Comparison of ENCODE assay signal across 8 cellular contexts in the genomic region with DNA sequence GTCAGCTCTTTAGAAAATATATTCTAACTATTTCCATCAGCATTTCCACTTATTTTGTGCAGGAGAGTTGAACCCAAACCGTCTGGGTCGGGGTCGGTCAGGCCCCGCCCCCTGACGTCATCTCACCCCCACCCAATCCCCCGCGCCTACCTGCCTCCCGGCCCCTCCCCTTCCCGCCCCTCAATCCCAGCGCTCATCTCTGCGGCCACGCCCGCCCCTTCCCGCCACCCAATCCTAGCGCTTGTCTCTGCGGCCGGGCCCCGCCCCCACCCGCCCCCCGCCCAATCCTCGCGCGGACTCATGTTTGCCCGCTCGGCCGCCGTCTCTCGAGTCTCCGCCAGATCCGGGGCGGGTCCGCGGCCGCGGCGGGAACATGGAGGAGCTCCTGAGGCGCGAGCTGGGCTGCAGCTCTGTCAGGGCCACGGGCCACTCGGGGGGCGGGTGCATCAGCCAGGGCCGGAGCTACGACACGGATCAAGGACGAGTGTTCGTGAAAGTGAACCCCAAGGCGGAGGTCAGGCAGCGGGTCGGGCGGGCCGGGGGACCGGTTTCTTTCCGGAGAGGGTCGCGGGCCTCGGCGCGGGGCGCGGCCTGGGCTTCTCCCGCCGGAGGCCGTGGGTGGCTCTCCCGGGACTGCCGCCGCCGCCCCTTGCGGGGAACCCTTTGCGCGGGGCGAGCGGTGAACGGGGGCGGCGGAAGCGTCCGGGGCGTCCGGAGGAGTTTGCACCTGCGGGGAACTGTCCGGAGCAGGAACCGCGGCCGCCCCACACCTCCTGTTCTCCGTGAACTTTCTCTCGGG. TPM values are rescaled to one million over a fixed set of nuclear protein-coding genes. Genes with fewer than 3 reads are reported as not detected.
A peak's percentile ranks its signal among the peaks of the same experiment; 100 is the strongest.
DNase-seq lines count a peak whose midpoint lies in the region; ATAC-seq and TF ChIP-seq lines count a peak whose summit lies in the region.

A gene with protein sequence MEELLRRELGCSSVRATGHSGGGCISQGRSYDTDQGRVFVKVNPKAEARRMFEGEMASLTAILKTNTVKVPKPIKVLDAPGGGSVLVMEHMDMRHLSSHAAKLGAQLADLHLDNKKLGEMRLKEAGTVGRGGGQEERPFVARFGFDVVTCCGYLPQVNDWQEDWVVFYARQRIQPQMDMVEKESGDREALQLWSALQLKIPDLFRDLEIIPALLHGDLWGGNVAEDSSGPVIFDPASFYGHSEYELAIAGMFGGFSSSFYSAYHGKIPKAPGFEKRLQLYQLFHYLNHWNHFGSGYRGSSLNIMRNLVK (plus strand): TSS at position 324 of the 799 bp plus-strand sequence. CDS start 50 bp downstream, at position 374.

- H3K79me2 ChIP-seq in MM.1S (ENCODE audit: low read length), result peaks cover 28% of the 10 kb centered on the region

- H3K9me2 ChIP-seq in MM.1S (replicated peaks; ENCODE audit: insufficient read depth, low read length), result no peaks in the 10 kb centered on the region

- H3K27ac Mint-ChIP-seq in nephron progenitor cell, result peak within 1 kb of the TSS; percentile 51

- H3K4me3 Mint-ChIP-seq in nephron progenitor cell, result peak within 1 kb of the TSS; percentile 94

- peaks cover 20% of the 10 kb centered on the region for H3K36me3 Mint-ChIP-seq in nephron progenitor cell (ENCODE audit: low read depth)

- peak within 1 kb of the TSS; percentile 48; the same call in 1 of the 2 replicates for H3K27ac ChIP-seq in MM.1S (ENCODE audit: low read length)

- H3K9me3 Mint-ChIP-seq in nephron progenitor cell, result no peaks in the 10 kb centered on the region

- peak; percentile 92 for ATAC-seq in stimulated activated naive CD8-positive, alpha-beta T cell treated with anti-CD3 and anti-CD28 coated beads, Interleukin-15, Interleukin-2, amounts not matched to agents 100 U/mL and 50 U/mL, for 24 hours

- no peaks in the 10 kb centered on the region for H3K27me3 ChIP-seq in MM.1S (replicated peaks; ENCODE audit: insufficient read depth, low read length)

- peaks cover 4% of the 10 kb centered on the region for H3K36me3 ChIP-seq in MM.1S (replicated peaks; ENCODE audit: insufficient read depth, low read length)

- H4K20me1 ChIP-seq in MM.1S (ENCODE audit: insufficient read depth, low read length), result no peaks in the 10 kb centered on the region

- DNase-seq in DMS53 (lab: John Stamatoyannopoulos, UW), result peak; percentile 99
- peak; percentile 57 for DNase-seq in GOT3 (lab: John Stamatoyannopoulos, UW)
- DNase-seq in MM.1S, result peak; percentile 96
- peak; percentile 25 for DNase-seq in SIG-M5 (lab: John Stamatoyannopoulos, UW)
- peak; percentile 97 for DNase-seq in activated effector memory CD4-positive, alpha-beta T cell treated with anti-CD3 and anti-CD28 coated beads, Interleukin-2, amount 50 U/mL, for 16 hours
- DNase-seq in fibroblast of the aortic adventitia (ENCODE audit: low read depth), result peak; percentile 88
- DNase-seq in nephron progenitor cell, result peak; percentile 95
- peak; percentile 89 for DNase-seq in stimulated activated naive CD8-positive, alpha-beta T cell treated with anti-CD3 and anti-CD28 coated beads, Interleukin-15, Interleukin-2, amounts not matched to agents 100 U/mL and 50 U/mL, for 24 hours

- H3F3A ChIP-seq in MM.1S (ENCODE audit: insufficient read depth, low read length), result no peaks in the 10 kb centered on the region; the same call in 1 of the 2 replicates

- H3K9me3 ChIP-seq in MM.1S (replicated peaks; ENCODE audit: insufficient read depth, low read length), result no peaks in the 10 kb centered on the region

- H3K4me2 ChIP-seq in MM.1S (ENCODE audit: low read depth, low read length), result peak within 1 kb of the TSS; percentile 85

- H2AFZ ChIP-seq in MM.1S (ENCODE audit: low read length), result peak within 1 kb of the TSS; percentile 95

- peaks cover 10% of the 10 kb centered on the region for H3K27me3 Mint-ChIP-seq in nephron progenitor cell (ENCODE audit: low read depth, poor library complexity)

- H3K9ac ChIP-seq in MM.1S (ENCODE audit: low read length), result peak within 1 kb of the TSS; percentile 79

- peaks cover 6% of the 10 kb centered on the region for H3K4me1 ChIP-seq in MM.1S (ENCODE audit: low read length)

- peak within 1 kb of the TSS; percentile 95 for H3K4me3 ChIP-seq in MM.1S (ENCODE audit: low read length)
- H3K4me3 ChIP-seq in fibroblast of the aortic adventitia (ENCODE audit: low read depth, low read length), result peak within 1 kb of the TSS; percentile 80

- TF ChIP-seq CTCF in MM.1S (IDR thresholded peaks at IDR 0.05; ENCODE audit: low read length), result no peak
- no peak for TF ChIP-seq CTCF in fibroblast of the aortic adventitia (IDR thresholded peaks at IDR 0.05; ENCODE audit: insufficient read depth, low read length)
- no peak for TF ChIP-seq CTCF in nephron progenitor cell (IDR thresholded peaks at IDR 0.05)

- peaks cover 25% of the 10 kb centered on the region for H3K4me1 Mint-ChIP-seq in nephron progenitor cell

RNA-seq across cellular contexts. Expression of the gene that starts here (rescaled TPM):
- 5.6 and 18.7 TPM in 2 replicates for total RNA-seq in fibroblast of the aortic adventitia (ENCODE audit: low replicate concordance)

Comparison
In these comparisons a context has a peak if more than half of its experiments do, and no peak if none do; other contexts are left out.
1. Peak in every context shown above with its lines: DNase-seq, ATAC-seq, H3K4me3 ChIP-seq and H3K27ac ChIP-seq.
2. DNase-seq: peak in every context shown above with its lines; median percentile 99 in DMS53; 97 in activated effector memory CD4-positive, alpha-beta T cell treated with anti-CD3 and anti-CD28 coated beads, Interleukin-2, amount 50 U/mL, for 16 hours; 96 in MM.1S; 95 in nephron progenitor cell; 89 in stimulated activated naive CD8-positive, alpha-beta T cell treated with anti-CD3 and anti-CD28 coated beads, Interleukin-15, Interleukin-2, amounts not matched to agents 100 U/mL and 50 U/mL, for 24 hours; 88 in fibroblast of the aortic adventitia; 57 in GOT3; 25 in SIG-M5.